In genomic region chr19:43687660-43687997, GRCh38 we compare ENCODE assay signal across 24 cellular contexts. TPM values are rescaled to one million over a fixed set of nuclear protein-coding genes. Genes with fewer than 3 reads are reported as not detected.
DNase-seq lines count a peak whose midpoint lies in the region; ATAC-seq and TF ChIP-seq lines count a peak whose summit lies in the region.
"Had no signal": no experiment of that assay in that cellular context is flagged by ENCODE, and none has a peak within 500 bp of the region (broad histone marks: within the 10 kb centered on the region; RNA-seq: fewer than 3 reads in every experiment).

No MANE protein-coding gene starts in this region.

- intact Hi-C loops in HCT116 (cut with micrococcal nuclease) (no loop called here), left colon (cut with DNase I, micrococcal nuclease) (no loop called here), posterior cingulate gyrus (cut with DNase I) (no loop called here)

- H3K4me1 ChIP-seq in HCT116 (ENCODE audit: control insufficient read depth in 1 of 2, insufficient read depth in 2 of 2, low read length in 2 of 2): peaks cover 16 to 19% of the 10 kb centered on the region in 2 experiments
- H3K4me1 ChIP-seq: Peyer's patch, prostate gland, suprapubic skin had no signal

- H3K9me3 ChIP-seq in HCT116 (ENCODE audit: control insufficient read depth in 1 of 2, insufficient read depth in 1 of 2, low read depth in 1 of 2, low read length in 2 of 2): peaks cover 12 to 14% of the 10 kb centered on the region in 2 experiments; a peak in 2 of 4 replicates
- H3K9me3 ChIP-seq: prostate gland, suprapubic skin had no signal

- H3K27ac ChIP-seq in HCT116 (ENCODE audit: low read depth, low read length) (no peak overlapping the region), caudate nucleus (ENCODE audit: low read depth, low read length) (no peak overlapping the region)
- H3K27ac ChIP-seq: cardiac muscle cell, heart left ventricle, Peyer's patch, prostate gland, suprapubic skin had no signal

- TF ChIP-seq POLR2A in HCT116 (IDR thresholded peaks at IDR 0.05; ENCODE audit: borderline replicate concordance, extremely low read depth, insufficient read depth, insufficient read length): no peak

- no peaks in the 10 kb centered on the region for H3K79me2 ChIP-seq in HCT116 (ENCODE audit: insufficient read depth, low read length)

- TF ChIP-seq RAD21 in HCT116 (IDR thresholded peaks at IDR 0.05; ENCODE audit: low read depth): no peak

- no peaks in the 10 kb centered on the region for H3K36me3 ChIP-seq in HCT116 (ENCODE audit: control insufficient read depth in 1 of 2, insufficient read depth in 2 of 2, low read length in 2 of 2)
- H3K36me3 ChIP-seq: cardiac muscle cell, heart left ventricle, Peyer's patch, prostate gland, suprapubic skin had no signal

- H3K9ac ChIP-seq in HCT116 (ENCODE audit: low read length): no peak overlapping the region
- H3K9ac ChIP-seq: BLaER1 treated with 17β-estradiol and CSF1 and Interleukin-3, amounts not matched to agents 10 nM and 100 nM had no signal

- CTCF ChIA-PET in HCT116 (lab: Charles Lee): interaction anchor here (0.9 kb wide), 1 partner anchor 21 kb away, joined by 3 read pairs; no protein-coding TSS in a partner anchor

- DNase-seq in HCT116 (ENCODE audit: low read depth, low spot score): no peak
- DNase-seq in caudate nucleus (lab: John Stamatoyannopoulos, UW): peak in 31 of 61 donors; percentile 3 to 73 (median 26)
- no peak for DNase-seq in left colon
- DNase-seq in posterior cingulate gyrus: peak in 6 of 10 donors; percentile 13 to 96 (median 45)
- DNase-seq in stimulated activated CD4-positive, alpha-beta T cell treated with anti-CD3 and anti-CD28 coated beads, Interleukin-4, amount 100 ng/mL, for 4 hours: no peak
- no peak for DNase-seq in T-helper 9 cell
- DNase-seq in germinal center (ENCODE audit: low spot score): no peak
- DNase-seq: ACHN; activated CD4-positive, alpha-beta T cell treated with anti-CD3 and anti-CD28 coated beads, Interleukin-2, amount 10 ng/mL, durations not matched to agents 7 days and 5 days; activated CD8-positive, alpha-beta memory T cell treated with anti-CD3 and anti-CD28 coated beads, Interleukin-2, amount 10 ng/mL, durations not matched to agents 7 days and 5 days; activated naive CD4-positive, alpha-beta T cell treated with anti-CD3 and anti-CD28 coated beads, Interleukin-2, amount 10 ng/mL, durations not matched to agents 7 days and 5 days; activated T-cell treated with anti-CD3 and anti-CD28 coated beads, Interleukin-2, amount 50 U/mL, for 72 hours; amniotic stem cell; H7; heart left ventricle; natural killer cell; NCI-H526; Peyer's patch had no signal

- POLR2A ChIA-PET in HCT116 (lab: Charles Lee): interaction anchor here (1.0 to 1.6 kb wide), 5 partner anchors 11 to 19 kb away, joined by 3 to 10 read pairs (median 4); partner anchors contain the start of gene PLAUR

- RAD21 ChIA-PET in HCT116 (lab: Charles Lee; ENCODE audit: low non-redundant PET in 1 of 2, low total read pairs in 2 of 2, uncharacterized antibody in 2 of 2, unreplicated experiment in 2 of 2): interaction anchor here in 1 of 2 experiments (0.9 kb wide), 1 partner anchor 1084 kb away, joined by 4 read pairs; no protein-coding TSS in a partner anchor

- H3K9me2 ChIP-seq in HCT116 (ENCODE audit: insufficient read depth): no peaks in the 10 kb centered on the region

- H3K4me3 ChIP-seq in HCT116 (replicated peaks in 1 of 2; ENCODE audit: low read depth in 1 of 2, low read length in 2 of 2): no peak overlapping the region
- H3K4me3 ChIP-seq: BLaER1 treated with 17β-estradiol and CSF1 and Interleukin-3, amounts not matched to agents 10 nM and 100 nM; cardiac muscle cell; heart left ventricle; Peyer's patch; prostate gland; suprapubic skin had no signal

- no peaks in the 10 kb centered on the region for H3K27me3 ChIP-seq in HCT116 (ENCODE audit: insufficient read depth, low read length)
- H3K27me3 ChIP-seq: BLaER1 treated with 17β-estradiol and CSF1 and Interleukin-3, amounts not matched to agents 10 nM and 100 nM; cardiac muscle cell; heart left ventricle; Peyer's patch; suprapubic skin had no signal

- no peak for TF ChIP-seq CTCF in HCT116 (IDR thresholded peaks at IDR 0.05 in 2 of 3, conservative IDR thresholded peaks at IDR 0.05 in 1 of 3; ENCODE audit: borderline replicate concordance in 1 of 3, insufficient read depth in 1 of 3, low read depth in 2 of 3, low read length in 2 of 3)

- BruUV-seq in HCT116 (replicated peaks; lab: Mats Ljungman, UMichigan): no TSS peak

- ATAC-seq in HCT116 (peak; percentile 9), left colon (peak; percentile 52), HG02623 (IDR thresholded peaks at IDR 0.05; ENCODE audit: unreplicated experiment) (no peak)
- ATAC-seq: activated CD8-positive, alpha-beta memory T cell treated with anti-CD3 and anti-CD28 coated beads, Interleukin-2, amount 10 ng/mL, durations not matched to agents 7 days and 5 days; activated T-cell treated with anti-CD3 and anti-CD28 coated beads, Interleukin-2, amount 50 U/mL, for 72 hours; heart left ventricle; natural killer cell had no signal

- H2AFZ ChIP-seq in HCT116 (ENCODE audit: low read depth, low read length, poor library complexity, severe bottlenecking): no peak overlapping the region

- no peaks in the 10 kb centered on the region for H4K20me1 ChIP-seq in HCT116 (ENCODE audit: insufficient read depth)
- H4K20me1 ChIP-seq: BLaER1 treated with 17β-estradiol and CSF1 and Interleukin-3, amounts not matched to agents 10 nM and 100 nM had no signal

- H3K4me2 ChIP-seq in HCT116 (ENCODE audit: low read length): peak overlapping the region; percentile 50

TF ChIP-seq in HCT116, 20 proteins besides CTCF, POLR2A, EP300 and RAD21:
- no peak for TF ChIP-seq SRF (IDR thresholded peaks at IDR 0.05; ENCODE audit: low read depth)
- no peak for TF ChIP-seq SIN3A (IDR thresholded peaks at IDR 0.05; ENCODE audit: low read depth)
- no peak for TF ChIP-seq CEBPB (IDR thresholded peaks at IDR 0.05; ENCODE audit: low read depth)

RNA-seq across cellular contexts. Expression of gene PLAUR, which starts 17.7 kb away (rescaled TPM):
- 98.1 TPM for total RNA-seq in HCT116 (2021; ENCODE audit: unreplicated experiment)
- polyA plus RNA-seq in HCT116 (2012): 161 and 211 TPM in 2 replicates
- 100 to 1,000 TPM in 1 of 2 donors, 10 to 100 TPM in 1; 44.4 to 130 TPM for total RNA-seq in left colon

RNA-seq across cellular contexts. Expression of gene IRGC, which starts 28.2 kb away (rescaled TPM):
- not detected for total RNA-seq in HCT116 (2021; ENCODE audit: unreplicated experiment)
- polyA plus RNA-seq in HCT116 (2012): 0.04 TPM in 1 of 2 replicates, not detected in the other
- not detected for total RNA-seq in left colon
- total RNA-seq: activated CD4-positive, alpha-beta T cell treated with anti-CD3 and anti-CD28 coated beads, Interleukin-2, amount 10 ng/mL, durations not matched to agents 7 days and 5 days; activated CD8-positive, alpha-beta memory T cell treated with anti-CD3 and anti-CD28 coated beads, Interleukin-2, amount 10 ng/mL, durations not matched to agents 7 days and 5 days; activated T-cell treated with anti-CD3 and anti-CD28 coated beads, Interleukin-2, amount 50 U/mL, for 72 hours; cardiac muscle cell; H7; heart left ventricle; natural killer cell; Peyer's patch; SK-MEL-5; suprapubic skin had no signal
- polyA plus RNA-seq: cardiac muscle cell, heart left ventricle had no signal

RNA-seq across cellular contexts. Expression of gene CADM4, which starts 48.0 kb away (rescaled TPM):
- total RNA-seq in HCT116 (2021; ENCODE audit: unreplicated experiment) (28.7 TPM), left colon (1 to 10 TPM; 2.0 to 4.9 TPM)
- 33.7 and 34.8 TPM in 2 replicates for polyA plus RNA-seq in HCT116 (2012)

Comparison
In these comparisons a context has a peak if more than half of its experiments do, and no peak if none do; other contexts are left out.
1. DNase-seq: peak in caudate nucleus (31 of 61) and posterior cingulate gyrus (6 of 10); none in HCT116 (single experiment), left colon (0 of 2), stimulated activated CD4-positive, alpha-beta T cell treated with anti-CD3 and anti-CD28 coated beads, Interleukin-4, amount 100 ng/mL, for 4 hours (0 of 2), T-helper 9 cell (single experiment) and germinal center (single experiment).